In the genomic region with DNA sequence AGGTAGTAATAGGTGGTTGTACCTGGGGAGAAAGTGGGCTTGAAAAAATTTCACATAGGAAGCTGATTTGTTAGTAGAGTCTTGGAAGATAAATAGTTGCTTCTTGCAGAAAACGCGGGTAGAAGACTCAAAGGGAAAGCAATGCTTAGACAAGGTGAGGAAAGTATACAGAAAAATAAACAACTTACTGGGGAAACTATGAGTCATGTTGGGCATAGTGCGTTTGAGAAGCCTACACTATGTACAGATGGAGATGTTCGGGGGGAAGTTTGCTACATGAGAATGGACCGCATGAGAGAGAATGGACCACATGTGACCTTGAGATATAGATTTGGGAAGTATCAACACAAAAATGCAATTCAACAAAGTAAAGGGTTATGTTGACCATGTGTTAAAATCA, we compare ENCODE assay signal across 20 cellular contexts.
"Had no signal": no experiment of that assay in that cellular context is flagged by ENCODE, and none has a peak within 500 bp of the region (broad histone marks: within the 10 kb centered on the region; RNA-seq: fewer than 3 reads in every experiment).

No MANE protein-coding gene starts in this region.

- H3K36me3 ChIP-seq: SJCRH30 had no signal

- H3K9me3 ChIP-seq: SJCRH30 had no signal

- FAIRE-seq: HepG2 had no signal

- H3K27ac ChIP-seq: SJCRH30, SK-N-MC had no signal

- H3K27me3 ChIP-seq: SJCRH30 had no signal

- H3K4me3 ChIP-seq: SJCRH30, SK-N-MC had no signal

- ATAC-seq: HepG2, Panc1, Right ventricle myocardium inferior had no signal

- DNase-seq: KBM-7, MM.1S, NCI-H1092 treated with DMSO at 0.1 percent for 48 hours, NCI-H1436, NCI-H187, NCI-H2029, NCI-H2081 treated with DMSO at 0.1 percent for 48 hours, NCI-H2171, NCI-H226, NCI-H446, NCI-H510A, NCI-H524 treated with DMSO at 0.1 percent for 48 hours, NCI-H69, NCI-H774, SHP77 treated with DMSO at 0.1 percent for 48 hours, SJCRH30 had no signal
